8 cellular contexts compared by ENCODE assay signal in genomic region chr5:113043491-113043931, GRCh38.
A peak's percentile ranks its signal among the peaks of the same experiment; 100 is the strongest.
DNase-seq lines count a peak whose midpoint lies in the region; ATAC-seq and TF ChIP-seq lines count a peak whose summit lies in the region.

No MANE protein-coding gene starts in this region.

- no peak overlapping the region for H3K4me3 ChIP-seq in CD8-positive, alpha-beta T cell (ENCODE audit: low read depth, low read length)
- H3K4me3 ChIP-seq in neural cell (ENCODE audit: low read length) (no peak overlapping the region), vagina (no peak overlapping the region)

- H3K27me3 ChIP-seq in CD8-positive, alpha-beta T cell (ENCODE audit: insufficient read depth, low read length) = no peaks in the 10 kb centered on the region
- H3K27me3 ChIP-seq in neural cell (ENCODE audit: insufficient read depth, low read depth, low read length) (no peaks in the 10 kb centered on the region), vagina (no peaks in the 10 kb centered on the region)

- no peak overlapping the region for H3K4me3 Mint-ChIP-seq in CD8-positive, alpha-beta T cell
- no peak overlapping the region for H3K4me3 Mint-ChIP-seq in chondrocyte (ENCODE audit: unreplicated experiment)

- no peaks in the 10 kb centered on the region for H3K27me3 Mint-ChIP-seq in CD8-positive, alpha-beta T cell (ENCODE audit: low read depth)
- H3K27me3 Mint-ChIP-seq in chondrocyte (ENCODE audit: low read depth) = no peaks in the 10 kb centered on the region

- no peak overlapping the region for H3K4me2 ChIP-seq in neural cell (ENCODE audit: low read length)

- no peaks in the 10 kb centered on the region for H3K9me2 ChIP-seq in neural cell (ENCODE audit: insufficient read depth, low read length)

- no peak for TF ChIP-seq POLR2A in vagina (IDR thresholded peaks at IDR 0.05)

- no peaks in the 10 kb centered on the region for H3K9me3 Mint-ChIP-seq in CD8-positive, alpha-beta T cell
- H3K9me3 Mint-ChIP-seq in chondrocyte (ENCODE audit: low read depth) = no peaks in the 10 kb centered on the region

- CTCF ChIA-PET in CD8-positive, alpha-beta T cell (lab: Charles Lee) = interaction anchor here (0.6 to 6.1 kb wide), 9 partner anchors 9 to 467 kb away, joined by 3 to 46 read pairs (median 5); no protein-coding TSS in a partner anchor

- H3K27ac Mint-ChIP-seq in CD8-positive, alpha-beta T cell = no peak overlapping the region
- H3K27ac Mint-ChIP-seq in chondrocyte (ENCODE audit: unreplicated experiment) = no peak overlapping the region

- POLR2A ChIA-PET in CD8-positive, alpha-beta T cell (lab: Charles Lee) = no interaction called here

- peak; percentile 24 for TF ChIP-seq CTCF in CD8-positive, alpha-beta T cell (IDR thresholded peaks at IDR 0.05)
- TF ChIP-seq CTCF in chondrocyte (IDR thresholded peaks at IDR 0.05) (peak; percentile 65), neural cell (IDR thresholded peaks at IDR 0.05; ENCODE audit: poor library complexity, severe bottlenecking) (peak; percentile 43), vagina (IDR thresholded peaks at IDR 0.05) (no peak)

- no peak overlapping the region for H3K27ac ChIP-seq in CD8-positive, alpha-beta T cell (ENCODE audit: low read depth, low read length)
- H3K27ac ChIP-seq in neural cell (ENCODE audit: low read length) = no peak overlapping the region
- H3K27ac ChIP-seq in vagina = no peak overlapping the region

- no peak for ATAC-seq in CD8-positive, alpha-beta T cell
- no peak for ATAC-seq in HG03460 (IDR thresholded peaks at IDR 0.05; ENCODE audit: unreplicated experiment)
- ATAC-seq in HG03045 (IDR thresholded peaks at IDR 0.05; ENCODE audit: unreplicated experiment) = no peak

- intact Hi-C loops in CD8-positive, alpha-beta T cell (cut with DNase I, micrococcal nuclease) = loop anchor here (1.0 to 5.0 kb wide), 2 partner anchors 287 to 564 kb away; no protein-coding TSS in a partner anchor
- intact Hi-C loops in vagina (cut with DNase I) = no loop called here

- no peaks in the 10 kb centered on the region for H3K9me3 ChIP-seq in CD8-positive, alpha-beta T cell (ENCODE audit: low read length)
- H3K9me3 ChIP-seq in neural cell (ENCODE audit: low read length) (no peaks in the 10 kb centered on the region), vagina (no peaks in the 10 kb centered on the region)

- TF ChIP-seq RAD21 in neural cell (conservative IDR thresholded peaks at IDR 0.05) = peak; percentile 56

- H2AFZ ChIP-seq in neural cell (ENCODE audit: low read depth, low read length) = no peak overlapping the region

- no peaks in the 10 kb centered on the region for H4K20me1 ChIP-seq in neural cell (ENCODE audit: insufficient read depth)

- H3F3A ChIP-seq in neural cell (ENCODE audit: insufficient read depth, low read length, poor library complexity, severe bottlenecking) = no peaks in the 10 kb centered on the region

- H3K4me1 Mint-ChIP-seq in CD8-positive, alpha-beta T cell (ENCODE audit: low read depth) = peaks cover 5% of the 10 kb centered on the region
- H3K4me1 Mint-ChIP-seq in chondrocyte (ENCODE audit: low read depth) = peaks cover 13% of the 10 kb centered on the region

- H3K79me2 ChIP-seq in neural cell (replicated peaks; ENCODE audit: insufficient read depth, low read length) = no peaks in the 10 kb centered on the region

- no peaks in the 10 kb centered on the region for H3K4me1 ChIP-seq in CD8-positive, alpha-beta T cell (ENCODE audit: insufficient read depth, low read length)
- peaks cover 12% of the 10 kb centered on the region for H3K4me1 ChIP-seq in vagina

- TF ChIP-seq EP300 in neural cell (conservative IDR thresholded peaks at IDR 0.05; ENCODE audit: poor library complexity, severe bottlenecking) = no peak

- H3K36me3 ChIP-seq in CD8-positive, alpha-beta T cell (ENCODE audit: insufficient read depth, low read length) = no peaks in the 10 kb centered on the region
- H3K36me3 ChIP-seq in neural cell (ENCODE audit: insufficient read depth, low read length) = no peaks in the 10 kb centered on the region
- H3K36me3 ChIP-seq in vagina = peaks cover 0 to 16% of the 10 kb centered on the region in 2 donors

- H3K36me3 Mint-ChIP-seq in CD8-positive, alpha-beta T cell = peaks cover 17% of the 10 kb centered on the region
- H3K36me3 Mint-ChIP-seq in chondrocyte (ENCODE audit: low read depth) = peaks cover 2% of the 10 kb centered on the region

- H3K9ac ChIP-seq in neural cell (ENCODE audit: low read length) = no peak overlapping the region

- DNase-seq in CD8-positive, alpha-beta T cell = peak in 4 of 7 experiments; percentile 16 to 71 (median 40)
- DNase-seq in NAMALWA (ENCODE audit: low spot score) (peak; percentile 26), chondrocyte (ENCODE audit: low spot score) (no peak), vagina (ENCODE audit: extremely low spot score in 2 of 2) (no peak), SKM-1 treated with dmso at 0.1 percent for 144 hours (lab: John Stamatoyannopoulos, UW; ENCODE audit: unreplicated experiment) (no peak)

TF ChIP-seq in neural cell, 6 proteins besides CTCF, POLR2A, EP300 and RAD21:
- TF ChIP-seq TAF1 (IDR thresholded peaks at IDR 0.05; ENCODE audit: low read depth) (no peak), SMC3 (conservative IDR thresholded peaks at IDR 0.05; ENCODE audit: poor library complexity) (peak; percentile 54)

Comparison
In these comparisons a context has a peak if more than half of its experiments do, and no peak if none do; other contexts are left out.
1. DNase-seq: peak in CD8-positive, alpha-beta T cell (4 of 7) and NAMALWA (single experiment); none in chondrocyte (single experiment), vagina (0 of 2) and SKM-1 treated with dmso at 0.1 percent for 144 hours (single experiment).
2. CTCF ChIP-seq: peak in CD8-positive, alpha-beta T cell (single experiment), chondrocyte (single experiment) and neural cell (single experiment); none in vagina (0 of 3).